ENCODE assay signal across 25 cellular contexts in the genomic region with DNA sequence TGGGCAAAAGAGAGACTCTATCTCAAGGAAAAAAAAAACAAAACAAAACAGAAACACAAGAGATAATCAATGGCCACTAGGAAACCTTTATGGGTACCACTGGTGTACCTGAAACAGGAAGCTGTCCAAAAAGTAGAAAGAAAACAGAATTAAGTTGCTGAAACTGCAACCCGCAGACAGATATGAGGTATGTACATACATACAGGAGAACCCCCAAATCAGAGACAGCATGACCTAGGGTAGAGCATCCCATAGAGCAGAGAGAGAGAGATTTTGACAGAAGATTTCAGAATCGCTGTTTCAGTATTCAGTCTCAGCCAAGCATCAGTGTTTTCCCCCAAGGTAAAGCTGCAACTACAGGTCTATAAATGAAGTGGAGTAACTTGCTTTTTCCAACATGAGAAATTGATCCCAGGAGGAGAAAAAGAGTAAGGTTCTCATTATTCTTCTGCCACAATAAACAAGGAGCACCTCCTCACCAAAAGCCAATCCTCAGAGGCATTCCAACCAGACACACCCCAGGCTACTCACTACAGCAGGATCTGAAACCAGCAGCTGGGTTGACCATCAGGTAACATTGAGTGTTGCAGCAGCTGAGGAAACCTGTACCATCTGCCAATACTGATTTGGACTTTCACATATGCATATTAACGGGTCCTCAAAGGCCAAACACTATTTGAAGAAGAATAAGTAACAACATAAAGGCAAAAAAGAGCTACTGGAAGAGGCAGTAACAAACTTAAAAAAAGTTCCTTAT.
"Had no signal": no experiment of that assay in that cellular context is flagged by ENCODE, and none has a peak within 500 bp of the region (broad histone marks: within the 10 kb centered on the region; RNA-seq: fewer than 3 reads in every experiment).

No MANE protein-coding gene starts in this region.

- H3K27me3 Mint-ChIP-seq: effector memory CD8-positive, alpha-beta T cell had no signal

- H3K4me1 Mint-ChIP-seq: endodermal cell had no signal

- H3K27me3 ChIP-seq: colonic mucosa, dorsolateral prefrontal cortex, esophagus muscularis mucosa, esophagus squamous epithelium, foreskin keratinocyte, gastrocnemius medialis, gastroesophageal sphincter, heart left ventricle, heart right ventricle, hepatocyte had no signal

- H3K4me2 ChIP-seq: hepatocyte had no signal

- H3K9me3 ChIP-seq: colonic mucosa, esophagus muscularis mucosa, esophagus squamous epithelium, gastrocnemius medialis had no signal

- ATAC-seq: effector memory CD8-positive, alpha-beta T cell; esophagus mucosa; foreskin keratinocyte; gastrocnemius medialis; gastroesophageal sphincter; heart left ventricle; heart right ventricle had no signal

- H3K27ac Mint-ChIP-seq: dendritic cell treated with granulocyte-macrophage colony-stimulating factor and Interleukin-4, amounts not matched to agents 40 ng/mL and 50 ng/mL, for 4 days; effector memory CD8-positive, alpha-beta T cell; endodermal cell had no signal

- H3K27ac ChIP-seq: colonic mucosa, coronary artery, dorsolateral prefrontal cortex, epithelial cell of prostate, esophagus muscularis mucosa, esophagus squamous epithelium, foreskin keratinocyte, gastrocnemius medialis, gastroesophageal sphincter, heart left ventricle, heart right ventricle, hepatocyte had no signal

- H3K79me2 ChIP-seq: hepatocyte had no signal

- H3K4me3 Mint-ChIP-seq: dendritic cell treated with granulocyte-macrophage colony-stimulating factor and Interleukin-4, amounts not matched to agents 40 ng/mL and 50 ng/mL, for 4 days; effector memory CD8-positive, alpha-beta T cell; endodermal cell had no signal

- H2AFZ ChIP-seq: hepatocyte had no signal

- H3K36me3 ChIP-seq: colonic mucosa, esophagus muscularis mucosa, esophagus squamous epithelium, gastrocnemius medialis, gastroesophageal sphincter, heart left ventricle, heart right ventricle had no signal

- H3K4me3 ChIP-seq: colonic mucosa, coronary artery, dorsolateral prefrontal cortex, esophagus muscularis mucosa, esophagus squamous epithelium, gastrocnemius medialis, gastroesophageal sphincter, heart left ventricle, heart right ventricle, hepatocyte had no signal

- DNase-seq: colonic mucosa; cortex of kidney; dermis blood vessel endothelial cell; dorsolateral prefrontal cortex; effector CD4-positive, alpha-beta T cell; effector CD8-positive, alpha-beta T cell; effector memory CD4-positive, alpha-beta T cell; effector memory CD8-positive, alpha-beta T cell; endodermal cell; erythroblast; esophagus squamous epithelium; foreskin fibroblast; foreskin keratinocyte; foreskin melanocyte; gastrocnemius medialis; head of caudate nucleus; heart left ventricle; heart right ventricle had no signal

- H3K4me1 ChIP-seq: colonic mucosa, esophagus muscularis mucosa, esophagus squamous epithelium, foreskin keratinocyte, gastrocnemius medialis, gastroesophageal sphincter, heart left ventricle, heart right ventricle had no signal
